ENCODE assay signal across 17 cellular contexts in genomic region chr6:24971067-24971466, GRCh38. TPM values are rescaled to one million over a fixed set of nuclear protein-coding genes. Genes with fewer than 3 reads are reported as not detected.
DNase-seq lines count a peak whose midpoint lies in the region; ATAC-seq, FAIRE-seq and TF ChIP-seq lines count a peak whose summit lies in the region.
"Had no signal": no experiment of that assay in that cellular context is flagged by ENCODE, and none has a peak within 500 bp of the region (broad histone marks: within the 10 kb centered on the region; RNA-seq: fewer than 3 reads in every experiment).

No MANE protein-coding gene starts in this region.

- peaks cover 30% of the 10 kb centered on the region for H3K4me1 ChIP-seq in CD4-positive, CD25-positive, alpha-beta regulatory T cell (ENCODE audit: control insufficient read depth, insufficient read depth, low read length, poor library complexity, severe bottlenecking)
- peaks cover 0 to 7% (median 2%) of the 10 kb centered on the region in 4 experiments; a peak in 2 of 7 replicates for H3K4me1 ChIP-seq in H1 (replicated peaks in 1 of 4; ENCODE audit: control insufficient read depth in 3 of 4, insufficient read depth in 4 of 4, low read length in 3 of 4)

- no TSS peak for BruUV-seq in Calu3 (replicated peaks; lab: Mats Ljungman, UMichigan)

- H3K23me2 ChIP-seq in H1 (ENCODE audit: low read depth, low read length): no peaks in the 10 kb centered on the region

- no peak overlapping the region for H2BK5ac ChIP-seq in H1 (ENCODE audit: low read depth, low read length)

- H3K4me1 Mint-ChIP-seq in CD4-positive, CD25-positive, alpha-beta regulatory T cell: peaks cover 38 to 89% (median 66%) of the 10 kb centered on the region in 4 donors
- peaks cover 66% of the 10 kb centered on the region for H3K4me1 Mint-ChIP-seq in stimulated activated memory B cell treated with anti-CD40 and anti-IgM and Interleukin-4, amounts not matched to agents 10 μg/mL and 1 μg/mL and 100 μg/mL, for 72 hours
- no peaks in the 10 kb centered on the region for H3K4me1 Mint-ChIP-seq in Calu3 (ENCODE audit: low read depth, unreplicated experiment)

- POLR2A ChIA-PET in H1 (lab: Charles Lee; ENCODE audit: partially characterized antibody): interaction anchor here (1.8 kb wide), 1 partner anchor 9 kb away, joined by 7 read pairs; no protein-coding TSS in a partner anchor
- POLR2A ChIA-PET in RWPE1 (lab: Yijun Ruan, JAX; ENCODE audit: low non-redundant PET): no interaction called here

- no peak overlapping the region for H2BK15ac ChIP-seq in H1 (ENCODE audit: low read length)

- no peak for TF ChIP-seq EP300 in H1 (IDR thresholded peaks at IDR 0.05; ENCODE audit: borderline replicate concordance in 1 of 2, low read depth in 2 of 2, low read length in 2 of 2)

- H3K27ac ChIP-seq in CD4-positive, CD25-positive, alpha-beta regulatory T cell (ENCODE audit: insufficient read depth, low read length, poor library complexity, severe bottlenecking): no peak overlapping the region
- H3K27ac ChIP-seq in H1 (ENCODE audit: low read depth, low read length): no peak overlapping the region
- H3K27ac ChIP-seq in RWPE1: no peak overlapping the region
- H3K27ac ChIP-seq: HL-60 had no signal

- no peak overlapping the region for H3K23ac ChIP-seq in H1 (ENCODE audit: insufficient read length)

- CTCF ChIA-PET in H1 (lab: Charles Lee; ENCODE audit: partially characterized antibody) (interaction anchor here (0.8 to 3.2 kb wide), 4 partner anchors 9 to 47 kb away, joined by 3 to 11 read pairs (median 4); no protein-coding TSS in a partner anchor), RWPE1 (lab: Yijun Ruan, JAX) (no interaction called here), Calu3 (lab: Charles Lee) (no interaction called here)

- no peak overlapping the region for H4K91ac ChIP-seq in H1 (replicated peaks; ENCODE audit: insufficient read length, low read length)

- ATAC-seq in CD4-positive, CD25-positive, alpha-beta regulatory T cell (ENCODE audit: low read depth in 2 of 2): no peak
- ATAC-seq in stimulated activated memory B cell treated with anti-CD40 and anti-IgM and Interleukin-4, amounts not matched to agents 10 μg/mL and 1 μg/mL and 100 μg/mL, for 72 hours: no peak
- ATAC-seq: HCT116 had no signal

- no peak overlapping the region for H2AFZ ChIP-seq in H1 (ENCODE audit: low read length)

- H3K27me3 Mint-ChIP-seq in CD4-positive, CD25-positive, alpha-beta regulatory T cell: no peaks in the 10 kb centered on the region
- H3K27me3 Mint-ChIP-seq in stimulated activated memory B cell treated with anti-CD40 and anti-IgM and Interleukin-4, amounts not matched to agents 10 μg/mL and 1 μg/mL and 100 μg/mL, for 72 hours: no peaks in the 10 kb centered on the region
- no peaks in the 10 kb centered on the region for H3K27me3 Mint-ChIP-seq in Calu3 (ENCODE audit: unreplicated experiment)

- peaks cover 30% of the 10 kb centered on the region for H3K36me3 Mint-ChIP-seq in CD4-positive, CD25-positive, alpha-beta regulatory T cell
- peaks cover 21% of the 10 kb centered on the region for H3K36me3 Mint-ChIP-seq in stimulated activated memory B cell treated with anti-CD40 and anti-IgM and Interleukin-4, amounts not matched to agents 10 μg/mL and 1 μg/mL and 100 μg/mL, for 72 hours
- H3K36me3 Mint-ChIP-seq in Calu3 (ENCODE audit: insufficient read depth, unreplicated experiment): no peaks in the 10 kb centered on the region

- H3K4me3 ChIP-seq in CD4-positive, CD25-positive, alpha-beta regulatory T cell (ENCODE audit: low read depth, low read length): no peak overlapping the region
- no peak overlapping the region for H3K4me3 ChIP-seq in H1 (ENCODE audit: extremely low read depth in 1 of 4, insufficient read depth in 2 of 4, low read depth in 3 of 4, low read length in 4 of 4)

- no peak overlapping the region for H3K14ac ChIP-seq in H1 (ENCODE audit: insufficient read length)

- no peak overlapping the region for H3K4ac ChIP-seq in H1 (replicated peaks; ENCODE audit: insufficient read length, low read depth, low read length)

- peak overlapping the region; percentile 10; the same call in 1 of the 2 replicates for H2BK20ac ChIP-seq in H1 (ENCODE audit: low read length)

- 90% methylated on average over 2 of the region's 2 CpGs; no CpG with 5 or more reads in 1 of the 2 experiments for WGBS in H1 (ENCODE audit: extremely low coverage in 1 of 2, insufficient coverage in 1 of 2, insufficient read length in 1 of 2, insufficient replicate concordance in 2 of 2, low coverage in 1 of 2, low lambda C conversion rate in 2 of 2, missing lambda C conversion rate in 1 of 2), 2 experiments

- in situ Hi-C loops in GM13976 (cut with MboI; ENCODE audit: low sequenced_read_pairs, unreplicated experiment): no loop called here

- no peak overlapping the region for H4K8ac ChIP-seq in H1 (ENCODE audit: extremely low read depth, insufficient read depth, low read length)

- peaks cover 0 to 3% (median 0%) of the 10 kb centered on the region in 7 donors for H3K9me3 Mint-ChIP-seq in CD4-positive, CD25-positive, alpha-beta regulatory T cell
- H3K9me3 Mint-ChIP-seq in stimulated activated memory B cell treated with anti-CD40 and anti-IgM and Interleukin-4, amounts not matched to agents 10 μg/mL and 1 μg/mL and 100 μg/mL, for 72 hours: no peaks in the 10 kb centered on the region
- H3K9me3 Mint-ChIP-seq in Calu3 (ENCODE audit: low read depth, unreplicated experiment): no peaks in the 10 kb centered on the region

- peaks cover 10% of the 10 kb centered on the region for H3K36me3 ChIP-seq in CD4-positive, CD25-positive, alpha-beta regulatory T cell (ENCODE audit: control insufficient read depth, insufficient read depth, low read length)
- no peaks in the 10 kb centered on the region for H3K36me3 ChIP-seq in H1 (ENCODE audit: control insufficient read depth in 2 of 4, insufficient read depth in 4 of 4, low read length in 3 of 4)
- H3K36me3 ChIP-seq: BE2C had no signal

- no peaks in the 10 kb centered on the region for H3K27me3 ChIP-seq in CD4-positive, CD25-positive, alpha-beta regulatory T cell (ENCODE audit: control insufficient read depth, insufficient read depth, low read length)
- H3K27me3 ChIP-seq in H1 (replicated peaks in 1 of 4; ENCODE audit: control insufficient read depth in 3 of 4, extremely low read depth in 1 of 4, insufficient read depth in 3 of 4, low read length in 3 of 4): no peaks in the 10 kb centered on the region
- H3K27me3 ChIP-seq: BE2C had no signal

- H4K5ac ChIP-seq in H1 (ENCODE audit: insufficient read length, low read depth, low read length): no peak overlapping the region

- H3K79me2 ChIP-seq in H1 (ENCODE audit: control insufficient read depth in 1 of 2, insufficient read depth in 2 of 2, low read length in 2 of 2): no peaks in the 10 kb centered on the region

- H3K9me3 ChIP-seq in CD4-positive, CD25-positive, alpha-beta regulatory T cell (ENCODE audit: control insufficient read depth in 2 of 2, low read length in 2 of 2): no peaks in the 10 kb centered on the region
- H3K9me3 ChIP-seq in H1 (ENCODE audit: insufficient read depth in 2 of 2, low read depth in 1 of 2, low read length in 1 of 2): no peaks in the 10 kb centered on the region
- H3K9me3 ChIP-seq: BE2C had no signal

- no peak for TF ChIP-seq RAD21 in H1 (IDR thresholded peaks at IDR 0.05 in 1 of 2, conservative IDR thresholded peaks at IDR 0.05 in 1 of 2; ENCODE audit: low read depth in 2 of 2, low read length in 2 of 2)

- TF ChIP-seq CTCF in H1 (IDR thresholded peaks at IDR 0.05; ENCODE audit: control extremely low read depth in 1 of 3, insufficient read depth in 1 of 3, low read depth in 1 of 3, low read length in 3 of 3) (no peak), RWPE1 (conservative IDR thresholded peaks at IDR 0.05; ENCODE audit: low read depth) (no peak), Calu3 (IDR thresholded peaks at IDR 0.05; ENCODE audit: unreplicated experiment) (no peak), GM13976 (IDR thresholded peaks at IDR 0.05; ENCODE audit: borderline replicate concordance, control extremely low read depth, extremely low read depth, insufficient read depth, missing control alignments) (no peak)

- intact Hi-C loops in Calu3 (cut with micrococcal nuclease; ENCODE audit: unreplicated experiment): no loop called here

- DNase-seq in CD4-positive, CD25-positive, alpha-beta regulatory T cell: no peak
- DNase-seq in GM12891 (ENCODE audit: insufficient read length, low spot score) (no peak), H1 (ENCODE audit: low read depth in 1 of 2, low spot score in 2 of 2) (no peak), RWPE1 (ENCODE audit: low spot score) (no peak), Calu3 (no peak), GM13976 (ENCODE audit: low spot score) (no peak)
- DNase-seq: BE2C, DMS79 had no signal

- peak overlapping the region; percentile 12 to 73 (median 58) for H3K27ac Mint-ChIP-seq in CD4-positive, CD25-positive, alpha-beta regulatory T cell
- H3K27ac Mint-ChIP-seq in stimulated activated memory B cell treated with anti-CD40 and anti-IgM and Interleukin-4, amounts not matched to agents 10 μg/mL and 1 μg/mL and 100 μg/mL, for 72 hours: peak overlapping the region; percentile 12
- no peak overlapping the region for H3K27ac Mint-ChIP-seq in Calu3 (ENCODE audit: unreplicated experiment)

- no peak overlapping the region for H3K4me3 Mint-ChIP-seq in CD4-positive, CD25-positive, alpha-beta regulatory T cell
- H3K4me3 Mint-ChIP-seq in stimulated activated memory B cell treated with anti-CD40 and anti-IgM and Interleukin-4, amounts not matched to agents 10 μg/mL and 1 μg/mL and 100 μg/mL, for 72 hours: no peak overlapping the region
- H3K4me3 Mint-ChIP-seq in Calu3 (ENCODE audit: low read depth, unreplicated experiment): no peak overlapping the region
- H3K4me3 Mint-ChIP-seq: CD14-positive monocyte had no signal

- TF ChIP-seq POLR2A in GM12891 (IDR thresholded peaks at IDR 0.05; ENCODE audit: low read depth, low read length): no peak
- no peak for TF ChIP-seq POLR2A in H1 (IDR thresholded peaks at IDR 0.05; ENCODE audit: control extremely low read depth in 1 of 2, low read depth in 2 of 2, low read length in 2 of 2)

- no peaks in the 10 kb centered on the region for H4K20me1 ChIP-seq in H1 (replicated peaks in 1 of 2; ENCODE audit: control insufficient read depth in 1 of 2, insufficient read depth in 2 of 2, low read length in 2 of 2)

- no peak overlapping the region for H3K4me2 ChIP-seq in H1 (ENCODE audit: insufficient read depth in 1 of 2, low read depth in 2 of 2, low read length in 2 of 2)

- FAIRE-seq in GM12891 (lab: Jason Lieb, UNC) (peak; percentile 23), H1 (lab: Jason Lieb, UNC) (no peak)
- FAIRE-seq: A204.1, GM12892, GM19239 had no signal

- no peak overlapping the region for H3K18ac ChIP-seq in H1 (ENCODE audit: extremely low read depth, low read length)

- no peak overlapping the region for H2BK120ac ChIP-seq in H1 (replicated peaks; ENCODE audit: low read depth, low read length)

- H3K79me1 ChIP-seq in H1 (ENCODE audit: low read depth, low read length): no peaks in the 10 kb centered on the region

- H3K9ac ChIP-seq in H1 (replicated peaks in 1 of 4; ENCODE audit: extremely low read depth in 1 of 4, low read depth in 3 of 4, low read length in 3 of 4): no peak overlapping the region

- H2BK12ac ChIP-seq in H1 (ENCODE audit: low read depth, low read length): no peak overlapping the region

- no peak overlapping the region for H3K56ac ChIP-seq in H1 (replicated peaks; ENCODE audit: insufficient read length, low read depth, low read length)

- 0 out of 2 replicates have a peak overlapping the region, but pooled peaks have one; percentile 4 for H2AK5ac ChIP-seq in H1 (ENCODE audit: low read depth, low read length)

RNA-seq across cellular contexts. Expression of gene RIPOR2, which starts 35.3 kb away (rescaled TPM):
- 364 TPM for total RNA-seq in CD4-positive, CD25-positive, alpha-beta regulatory T cell
- 100 to 1,000 TPM; 320 to 435 (median 407) TPM for polyA plus RNA-seq in CD4-positive, CD25-positive, alpha-beta regulatory T cell
- polyA plus RNA-seq in GM12891 (2012; ENCODE audit: low read depth, missing spikeins): 20.5 TPM
- total RNA-seq in H1 (2021; fragmentation: NEBNext Ultra II Directional; extraction: Animal tissue kit (Norgen Biotek cat#: 25700)): 44.5 and 45.6 TPM in 2 replicates
- 13.3 and 16.7 TPM in 2 replicates for polyA plus RNA-seq in H1 (2011; rRNA removed)
- polyA plus RNA-seq in H1 (2011; cell fraction: cytosol; rRNA removed): 21.7 TPM
- polyA plus RNA-seq in H1 (2011; cell fraction: nucleus; rRNA removed): 19.6 TPM
- 21.1 to 34.2 TPM (median 29.2 TPM) in 4 replicates for polyA plus RNA-seq in H1 (2012, experiment 1 of 2)
- 9.9 TPM for polyA plus RNA-seq in H1 (2012, experiment 2 of 2)
- 22.5 TPM for polyA plus RNA-seq in H1 (2013, experiment 1 of 2)
- 22.1 TPM for polyA plus RNA-seq in H1 (2013, experiment 2 of 2)
- polyA minus RNA-seq in H1 (2011; rRNA and poly(A)+ RNA removed): 43.9 and 57.0 TPM in 2 replicates
- 17.9 TPM for polyA minus RNA-seq in H1 (2011; cell fraction: cytosol; rRNA and poly(A)+ RNA removed)
- polyA minus RNA-seq in H1 (2011; cell fraction: nucleus; rRNA and poly(A)+ RNA removed): 23.2 TPM
- total RNA-seq in Calu3 (2022): 0.47 and 4.7 TPM in 2 replicates
- total RNA-seq: G401, H4 had no signal
